8 cellular contexts compared by ENCODE assay signal in the genomic region with DNA sequence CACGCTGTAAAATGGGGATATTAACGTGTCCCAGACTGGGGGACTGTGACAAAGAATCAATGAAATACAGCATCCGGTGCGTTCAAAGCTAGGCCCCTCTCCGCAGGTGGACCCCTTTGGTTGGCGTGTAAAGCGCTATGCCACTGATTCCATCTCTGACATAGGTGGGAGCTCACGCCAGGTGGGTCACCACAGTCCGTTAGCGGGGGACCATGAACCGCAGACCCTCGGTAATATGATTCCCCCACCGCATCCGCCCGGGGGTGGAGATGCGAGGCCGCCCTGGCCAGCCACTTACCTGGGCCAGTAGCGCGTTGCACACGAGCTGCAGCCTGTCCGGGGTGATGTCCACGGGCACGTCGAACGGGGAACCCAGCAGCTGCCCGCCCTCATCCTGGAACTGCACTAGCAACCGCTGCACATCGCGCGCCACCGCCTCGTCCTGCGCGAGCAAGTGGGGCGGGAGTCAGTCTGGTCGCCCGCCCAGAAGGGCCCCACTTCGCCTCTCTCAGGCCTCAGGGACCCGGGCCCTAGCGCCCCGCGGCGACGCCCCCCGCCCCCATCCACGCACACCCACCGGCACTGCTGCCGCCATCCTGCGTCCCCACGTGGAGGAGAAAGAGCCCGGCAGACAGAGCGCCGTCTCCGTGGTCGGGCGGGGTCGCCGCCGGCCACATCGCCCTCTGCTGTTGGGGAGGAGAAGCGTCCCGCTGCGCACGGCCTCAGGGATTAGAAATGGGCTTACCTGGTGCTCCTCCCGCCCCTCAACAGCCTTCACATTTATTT. TPM values are rescaled to one million over a fixed set of nuclear protein-coding genes. Genes with fewer than 3 reads are reported as not detected.
DNase-seq lines count a peak whose midpoint lies in the region; TF ChIP-seq lines count a peak whose summit lies in the region.

Gene NLE1, minus strand, starts transcription at position 623 of the 786 bp plus-strand sequence. Its CDS starts 28 bp downstream, at position 595.

- H3K36me3 ChIP-seq in esophagus (ENCODE audit: control insufficient read depth in 2 of 2, insufficient read depth in 2 of 2, low read length in 1 of 2) (peaks cover 16 to 17% of the 10 kb centered on the region in 2 donors), mucosa of stomach (ENCODE audit: control insufficient read depth, insufficient read depth, low read length) (no peaks in the 10 kb centered on the region)

- H3K27me3 ChIP-seq in esophagus (ENCODE audit: control insufficient read depth in 1 of 2, insufficient read depth in 2 of 2, low read length in 2 of 2) (no peaks in the 10 kb centered on the region), mucosa of stomach (ENCODE audit: control insufficient read depth, insufficient read depth, low read length) (no peaks in the 10 kb centered on the region)

- H3K9me3 ChIP-seq in esophagus (ENCODE audit: control insufficient read depth in 2 of 2, insufficient read depth in 1 of 2, low read depth in 1 of 2, low read length in 1 of 2) (no peaks in the 10 kb centered on the region), mucosa of stomach (ENCODE audit: control insufficient read depth, low read length) (no peaks in the 10 kb centered on the region)

- WGBS in esophagus, 2 donors: 0 to 1% methylated on average over 64 to 65 of the region's 65 CpGs

- H3K27ac ChIP-seq in esophagus (ENCODE audit: low read depth in 2 of 2, low read length in 1 of 2): no peak within 1 kb of the TSS

- H3K4me1 ChIP-seq in esophagus (ENCODE audit: control insufficient read depth in 2 of 2, insufficient read depth in 2 of 2, low read length in 1 of 2) (peaks cover 0 to 2% of the 10 kb centered on the region in 2 donors), mucosa of stomach (ENCODE audit: control insufficient read depth, insufficient read depth, low read length) (peaks cover 5% of the 10 kb centered on the region)

- peak within 1 kb of the TSS; percentile 71 for H3K9ac ChIP-seq in mucosa of stomach (ENCODE audit: low read length)

- peak; percentile 78 for DNase-seq in COLO668 (lab: John Stamatoyannopoulos, UW; ENCODE audit: unreplicated experiment)
- peak; percentile 94 for DNase-seq in GM20000 (ENCODE audit: low spot score)
- DNase-seq in HuH-7 (ENCODE audit: low spot score): peak; percentile 97
- DNase-seq in OCI-M1 (lab: John Stamatoyannopoulos, UW): peak; percentile 85
- peak; percentile 90 for DNase-seq in activated T-cell treated with anti-CD3 and anti-CD28 coated beads for 48 hours (ENCODE audit: low read depth)
- peak; percentile 72 to 74 for DNase-seq in stimulated activated CD8-positive, alpha-beta memory T cell treated with anti-CD3 and anti-CD28 coated beads, Interleukin-4, amount 100 ng/mL, for 4 hours (ENCODE audit: low read depth in 2 of 2, low spot score in 1 of 2)

- TF ChIP-seq CTCF in GM20000 (IDR thresholded peaks at IDR 0.05; ENCODE audit: extremely low read depth, missing control alignments): peak; percentile 82

- H3K4me3 ChIP-seq in esophagus (ENCODE audit: low read depth in 1 of 2, low read length in 2 of 2) (peak within 1 kb of the TSS; percentile 77 to 78), mucosa of stomach (ENCODE audit: low read length) (peak within 1 kb of the TSS; percentile 87)

RNA-seq across cellular contexts. Expression of gene NLE1, which starts in this region (rescaled TPM):
- 1 to 10 TPM; 3.8 to 8.7 TPM for polyA plus RNA-seq in esophagus
